15 cellular contexts compared by ENCODE assay signal in genomic region chr16:49638696-49639629, GRCh38.
DNase-seq lines count a peak whose midpoint lies in the region; ATAC-seq and TF ChIP-seq lines count a peak whose summit lies in the region.
"Had no signal": no experiment of that assay in that cellular context is flagged by ENCODE, and none has a peak within 500 bp of the region (broad histone marks: within the 10 kb centered on the region; RNA-seq: fewer than 3 reads in every experiment).

No MANE protein-coding gene starts in this region.

- TF ChIP-seq CTCF in WTC11 (IDR thresholded peaks at IDR 0.05) (no peak), foreskin fibroblast (IDR thresholded peaks at IDR 0.05; ENCODE audit: low read depth, low read length) (no peak), nephron progenitor cell (IDR thresholded peaks at IDR 0.05) (no peak), type B pancreatic cell (conservative IDR thresholded peaks at IDR 0.05) (no peak)

- CTCF ChIA-PET in WTC11 (lab: Charles Lee) = interaction anchor here (1.0 to 2.2 kb wide), 4 partner anchors 42 to 231 kb away, joined by 3 to 5 read pairs (median 4); no protein-coding TSS in a partner anchor

- H3K27me3 Mint-ChIP-seq in WTC11 (ENCODE audit: low read depth) = no peaks in the 10 kb centered on the region
- peaks cover 6% of the 10 kb centered on the region for H3K27me3 Mint-ChIP-seq in nephron progenitor cell (ENCODE audit: low read depth, poor library complexity)
- H3K27me3 Mint-ChIP-seq in type B pancreatic cell = peaks cover 6% of the 10 kb centered on the region

- H3K27ac Mint-ChIP-seq in WTC11 (peak overlapping the region; percentile 92), nephron progenitor cell (peak overlapping the region; percentile 80), type B pancreatic cell (peak overlapping the region; percentile 30)
- H3K27ac Mint-ChIP-seq: activated CD8-positive, alpha-beta T cell treated with anti-CD3 and anti-CD28 coated beads, Interleukin-2, amount 10 ng/mL, durations not matched to agents 7 days and 5 days; CD8-positive, alpha-beta T cell had no signal

- POLR2A ChIA-PET in WTC11 (lab: Charles Lee) = no interaction called here

- H3K4me3 Mint-ChIP-seq in WTC11 (no peak overlapping the region), nephron progenitor cell (peak overlapping the region; percentile 31), type B pancreatic cell (peak overlapping the region; percentile 51)
- H3K4me3 Mint-ChIP-seq: activated CD8-positive, alpha-beta T cell treated with anti-CD3 and anti-CD28 coated beads, Interleukin-2, amount 10 ng/mL, durations not matched to agents 7 days and 5 days; CD8-positive, alpha-beta T cell had no signal

- H3K4me1 Mint-ChIP-seq in WTC11 (peaks cover 49% of the 10 kb centered on the region), nephron progenitor cell (peaks cover 73% of the 10 kb centered on the region), type B pancreatic cell (ENCODE audit: unreplicated experiment) (peaks cover 49% of the 10 kb centered on the region)

- no peaks in the 10 kb centered on the region for H3K9me3 Mint-ChIP-seq in WTC11
- H3K9me3 Mint-ChIP-seq in nephron progenitor cell = no peaks in the 10 kb centered on the region
- no peaks in the 10 kb centered on the region for H3K9me3 Mint-ChIP-seq in type B pancreatic cell
- H3K9me3 Mint-ChIP-seq: CD8-positive, alpha-beta T cell had no signal

- H3K4me3 ChIP-seq in foreskin fibroblast (ENCODE audit: low read depth in 1 of 2, low read length in 2 of 2) = no peak overlapping the region
- H3K4me3 ChIP-seq: HAP-1 had no signal

- DNase-seq in WTC11 (ENCODE audit: low spot score) = no peak
- peak; percentile 20 to 52 for DNase-seq in foreskin fibroblast
- peak; percentile 36 for DNase-seq in nephron progenitor cell
- no peak for DNase-seq in type B pancreatic cell (ENCODE audit: extremely low spot score, unreplicated experiment)
- DNase-seq in HPDE6-E6E7 (ENCODE audit: extremely low spot score) = no peak
- DNase-seq in activated CD4-positive, alpha-beta T cell treated with anti-CD3 and anti-CD28 coated beads, Interleukin-2, amount 50 U/mL, for 48 hours = no peak
- no peak for DNase-seq in NCI-H1436 (lab: John Stamatoyannopoulos, UW)
- DNase-seq: activated CD8-positive, alpha-beta T cell treated with anti-CD3 and anti-CD28 coated beads, Interleukin-2, amount 10 ng/mL, durations not matched to agents 7 days and 5 days; activated gamma-delta T cell treated with Interleukin-2 at 50 U/mL for 16 hours; CD8-positive, alpha-beta T cell; central memory CD4-positive, alpha-beta T cell; NCI-H446 treated with DMSO at 0.1 percent for 48 hours; T-helper 9 cell had no signal

- no peak for ATAC-seq in WTC11
- no peak for ATAC-seq in HG02884 (IDR thresholded peaks at IDR 0.05; ENCODE audit: unreplicated experiment)
- ATAC-seq: activated CD8-positive, alpha-beta T cell treated with anti-CD3 and anti-CD28 coated beads, Interleukin-2, amount 10 ng/mL, durations not matched to agents 7 days and 5 days; CD8-positive, alpha-beta T cell had no signal

- H3K36me3 Mint-ChIP-seq in WTC11 = peaks cover 29% of the 10 kb centered on the region
- H3K36me3 Mint-ChIP-seq in nephron progenitor cell (ENCODE audit: low read depth) = peaks cover 34% of the 10 kb centered on the region
- peaks cover 15% of the 10 kb centered on the region for H3K36me3 Mint-ChIP-seq in type B pancreatic cell
- H3K36me3 Mint-ChIP-seq: CD8-positive, alpha-beta T cell had no signal

TF ChIP-seq in WTC11, 78 proteins besides CTCF, POLR2A, EP300 and RAD21:
- TF ChIP-seq ZNF219 (CRISPR knock-in tag; IDR thresholded peaks at IDR 0.05; ENCODE audit: borderline replicate concordance) = no peak
- no peak for TF ChIP-seq ZNF232 (CRISPR knock-in tag; IDR thresholded peaks at IDR 0.05)
- TF ChIP-seq ZNF281 (CRISPR knock-in tag; IDR thresholded peaks at IDR 0.05) = no peak
- no peak for TF ChIP-seq MLX (CRISPR knock-in tag; IDR thresholded peaks at IDR 0.05)
- TF ChIP-seq ATF3 (CRISPR knock-in tag; conservative IDR thresholded peaks at IDR 0.05) = no peak
- no peak for TF ChIP-seq TP53 (CRISPR knock-in tag; IDR thresholded peaks at IDR 0.05)
- no peak for TF ChIP-seq ZNF121 (CRISPR knock-in tag; IDR thresholded peaks at IDR 0.05)
- TF ChIP-seq MXD4 (CRISPR knock-in tag; IDR thresholded peaks at IDR 0.05; ENCODE audit: borderline replicate concordance) = no peak
- TF ChIP-seq USF2 (CRISPR knock-in tag; IDR thresholded peaks at IDR 0.05) = no peak
- no peak for TF ChIP-seq AR (CRISPR knock-in tag; IDR thresholded peaks at IDR 0.05)
- no peak for TF ChIP-seq FOXP1 (CRISPR knock-in tag; IDR thresholded peaks at IDR 0.05; ENCODE audit: borderline replicate concordance)
- TF ChIP-seq RORB (CRISPR knock-in tag; IDR thresholded peaks at IDR 0.05) = no peak
TF ChIP-seq in WTC11: peak in this region for 0.

Comparison
In these comparisons a context has a peak if more than half of its experiments do, and no peak if none do; other contexts are left out.
1. DNase-seq: peak in foreskin fibroblast (2 of 2) and nephron progenitor cell (single experiment); none in WTC11 (single experiment), type B pancreatic cell (single experiment), HPDE6-E6E7 (single experiment), activated CD4-positive, alpha-beta T cell treated with anti-CD3 and anti-CD28 coated beads, Interleukin-2, amount 50 U/mL, for 48 hours (0 of 2) and NCI-H1436 (single experiment).
2. H3K27ac Mint-ChIP-seq: peak in every context shown above with its lines; median percentile 92 in WTC11; 80 in nephron progenitor cell; 30 in type B pancreatic cell.